ENCODE assay signal across 35 cellular contexts in genomic region chr5:2610986-2611385, GRCh38.
"Had no signal": no experiment of that assay in that cellular context is flagged by ENCODE, and none has a peak within 500 bp of the region (broad histone marks: within the 10 kb centered on the region; RNA-seq: fewer than 3 reads in every experiment).

No MANE protein-coding gene starts in this region.

- H3K36me3 ChIP-seq: MG63 had no signal

- H3K27ac ChIP-seq: KMS-11 had no signal

- H3K9me3 ChIP-seq: MG63 had no signal

- H3K4me2 ChIP-seq: KMS-11 had no signal

- H3K4me3 ChIP-seq: MG63 had no signal

- H3K9ac ChIP-seq: KMS-11 had no signal

- DNase-seq: Karpas-422, Kasumi-1, KG1, MG63, MM.1S, MV-4-11, NCI-H1048, NCI-H1092, NCI-H1092 treated with DMSO at 0.1 percent for 48 hours, NCI-H1105, NCI-H1105 treated with DMSO at 0.1 percent for 48 hours, NCI-H1417, NCI-H1417 treated with DMSO at 0.1 percent for 48 hours, NCI-H1436, NCI-H1436 treated with DMSO at 0.1 percent for 48 hours, NCI-H146, NCI-H1694, NCI-H1694 treated with DMSO at 0.1 percent for 48 hours, NCI-H187, NCI-H187 treated with DMSO at 0.1 percent for 48 hours, NCI-H1930, NCI-H2029, NCI-H2029 treated with DMSO at 0.1 percent for 48 hours, NCI-H2081, NCI-H2081 treated with DMSO at 0.1 percent for 48 hours, NCI-H2107, NCI-H2171, NCI-H2171 treated with DMSO at 0.1 percent for 48 hours, NCI-H2227 treated with DMSO at 0.1 percent for 48 hours, NCI-H226, NCI-H345, NCI-H446, NCI-H446 treated with DMSO at 0.1 percent for 48 hours, NCI-H510A had no signal
